ENCODE assay signal across 1 cellular context in the genomic region with DNA sequence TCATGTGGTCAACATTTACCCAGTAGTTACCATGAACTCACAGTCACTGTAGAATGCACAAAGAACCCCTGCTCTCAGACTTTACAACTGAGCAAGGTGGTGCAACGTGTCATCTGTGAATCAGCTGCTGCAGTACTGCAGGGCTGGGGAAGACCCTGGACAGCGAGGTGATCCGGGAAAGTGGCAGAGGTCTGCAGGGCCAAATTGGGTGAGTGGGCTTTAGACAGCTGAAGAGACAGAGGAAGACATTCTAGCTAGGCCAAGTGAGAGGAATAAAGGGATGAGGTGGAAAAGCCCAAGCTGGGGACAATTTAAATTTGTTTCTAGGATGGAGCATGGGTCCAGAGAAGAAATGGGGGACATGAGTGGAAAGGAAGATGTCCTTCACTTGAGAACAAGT.
TF ChIP-seq lines count a peak whose summit lies in the region.

No MANE protein-coding gene starts in this region.

TF ChIP-seq in H1, 55 proteins besides CTCF, POLR2A, EP300 and RAD21 (continued from another document):
- no peak for TF ChIP-seq SIN3A (conservative IDR thresholded peaks at IDR 0.05 in 1 of 2, IDR thresholded peaks at IDR 0.05 in 1 of 2; ENCODE audit: low read depth in 1 of 2, low read length in 2 of 2)
- TF ChIP-seq TBP (IDR thresholded peaks at IDR 0.05; ENCODE audit: low read depth, low read length), result no peak
- no peak for TF ChIP-seq GABPA (IDR thresholded peaks at IDR 0.05; ENCODE audit: borderline replicate concordance, insufficient read depth, low read length)
- no peak for TF ChIP-seq CREB1 (IDR thresholded peaks at IDR 0.05)
- no peak for TF ChIP-seq NANOG (IDR thresholded peaks at IDR 0.05; ENCODE audit: insufficient read depth, low read depth, low read length, poor library complexity, severe bottlenecking)
- no peak for TF ChIP-seq SP4 (IDR thresholded peaks at IDR 0.05; ENCODE audit: low read length)
- TF ChIP-seq POU5F1 (IDR thresholded peaks at IDR 0.05; ENCODE audit: low read depth, low read length), result no peak
TF ChIP-seq in H1: peak in this region for 0.
